9 cellular contexts compared by ENCODE assay signal in the genomic region with DNA sequence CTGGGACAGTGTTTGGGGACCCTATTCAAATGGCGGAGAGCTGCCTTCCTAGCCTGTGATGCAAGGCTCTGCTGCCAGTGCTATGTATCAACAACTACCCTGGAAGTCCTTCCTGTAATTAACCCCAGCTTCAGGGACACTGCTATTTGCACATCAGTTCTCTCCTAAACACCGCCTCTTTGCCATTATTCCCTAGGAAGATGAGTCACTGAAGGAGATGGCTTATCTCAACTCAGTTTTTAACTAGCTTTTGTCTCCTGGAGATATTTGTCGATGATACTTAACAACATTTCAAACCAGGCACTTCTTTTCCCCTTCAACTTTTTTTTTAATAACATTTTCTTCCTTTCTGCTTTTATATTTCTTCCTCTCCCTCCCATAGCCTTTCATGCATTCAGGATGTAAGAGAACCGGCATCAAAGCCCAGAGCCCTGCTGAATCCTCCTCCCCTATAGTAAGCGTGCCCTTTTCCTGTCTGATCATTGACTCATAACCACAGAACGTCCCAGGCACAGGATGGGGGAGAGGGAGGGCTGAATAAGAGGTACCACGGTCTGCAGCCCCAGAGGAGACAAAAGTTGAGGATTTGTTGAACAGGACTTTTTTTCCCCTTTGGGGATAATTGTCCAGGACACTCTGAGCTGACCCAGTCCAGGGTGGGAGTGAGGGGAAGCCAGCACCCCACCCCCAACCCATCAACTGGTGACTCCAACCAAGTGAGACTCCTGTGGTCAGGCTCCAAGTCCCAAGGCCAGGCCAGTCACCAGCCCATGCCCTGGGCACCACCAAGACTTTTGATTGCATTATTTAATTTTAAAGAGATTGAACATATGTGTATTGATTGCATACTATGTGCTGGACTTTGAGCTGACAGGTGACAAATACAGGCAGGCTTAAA.
A peak's percentile ranks its signal among the peaks of the same experiment; 100 is the strongest.
DNase-seq lines count a peak whose midpoint lies in the region; ATAC-seq and TF ChIP-seq lines count a peak whose summit lies in the region.
"Had no signal": no experiment of that assay in that cellular context is flagged by ENCODE, and none has a peak within 500 bp of the region (broad histone marks: within the 10 kb centered on the region; RNA-seq: fewer than 3 reads in every experiment).

No MANE protein-coding gene starts in this region.

- no peaks in the 10 kb centered on the region for H4K20me1 ChIP-seq in BLaER1

- H3K4me1 ChIP-seq in BLaER1 (peaks cover 46% of the 10 kb centered on the region), HAP-1 (peaks cover 11% of the 10 kb centered on the region)

- DNase-seq in Kasumi-1 (lab: John Stamatoyannopoulos, UW) (peak; percentile 93 to 94), amniotic stem cell (lab: John Stamatoyannopoulos, UW) (peak; percentile 51), kidney tubule cell (ENCODE audit: low spot score) (peak; percentile 91), HAP-1 (ENCODE audit: low spot score in 2 of 2) (no peak), omental fat pad (ENCODE audit: low spot score) (no peak)

- H3K4me3 ChIP-seq in BLaER1 (no peak overlapping the region), HAP-1 (no peak overlapping the region)

- no peak overlapping the region for H3K9ac ChIP-seq in BLaER1

- H3K27me3 ChIP-seq in BLaER1: no peaks in the 10 kb centered on the region
- no peaks in the 10 kb centered on the region for H3K27me3 ChIP-seq in HAP-1 (ENCODE audit: low read depth)

- no peak overlapping the region for H3K27ac ChIP-seq in BLaER1

- H3K9me3 ChIP-seq in BLaER1 (no peaks in the 10 kb centered on the region), HAP-1 (no peaks in the 10 kb centered on the region)

- ATAC-seq in GM21619 (IDR thresholded peaks at IDR 0.05; ENCODE audit: unreplicated experiment) (no peak), GM18868 (IDR thresholded peaks at IDR 0.05; ENCODE audit: unreplicated experiment) (no peak), omental fat pad (ENCODE audit: low FRiP score) (no peak)
- ATAC-seq: activated naive CD4-positive, alpha-beta T cell treated with anti-CD3 and anti-CD28 coated beads, Interleukin-2, amount 50 U/mL, for 72 hours had no signal

- in situ Hi-C loops in HAP-1 (cut with MboI; ENCODE audit: low sequenced_read_pairs): no loop called here

- peak overlapping the region; percentile 81 for H3K4me2 ChIP-seq in BLaER1

- H3K36me3 ChIP-seq in BLaER1: no peaks in the 10 kb centered on the region
- no peaks in the 10 kb centered on the region for H3K36me3 ChIP-seq in HAP-1 (replicated peaks)

- TF ChIP-seq CTCF in omental fat pad (IDR thresholded peaks at IDR 0.05): no peak

Comparison
In these comparisons a context has a peak if more than half of its experiments do, and no peak if none do; other contexts are left out.
1. DNase-seq: peak in Kasumi-1 (2 of 2), amniotic stem cell (single experiment) and kidney tubule cell (single experiment); none in HAP-1 (0 of 2) and omental fat pad (single experiment).